ENCODE assay signal across 8 cellular contexts in genomic region chr19:13881692-13882418, GRCh38. TPM values are rescaled to one million over a fixed set of nuclear protein-coding genes. Genes with fewer than 3 reads are reported as not detected.
DNase-seq lines count a peak whose midpoint lies in the region; ATAC-seq, FAIRE-seq and TF ChIP-seq lines count a peak whose summit lies in the region.

No MANE protein-coding gene starts in this region.

- WGBS in mesodermal cell (ENCODE audit: insufficient coverage in 2 of 2), 2 experiments, result 75 to 76% methylated on average over 10 to 15 of the region's 17 CpGs

- peak overlapping the region; percentile 88; the same call in 1 of the 2 replicates for H2AFZ ChIP-seq in MM.1S (ENCODE audit: low read length)

- DNase-seq in CD8-positive, alpha-beta memory T cell, result peak in 4 of 5 donors; percentile 29 to 70 (median 34)
- DNase-seq in MM.1S, result no peak
- no peak for DNase-seq in activated naive CD8-positive, alpha-beta T cell treated with anti-CD3 and anti-CD28 coated beads for 36 hours
- DNase-seq in urothelium cell line (ENCODE audit: low spot score), result peak; percentile 40
- no peak for DNase-seq in omental fat pad (ENCODE audit: low spot score)
- no peak for DNase-seq in NK-92 treated with Interleukin-12 subunit alpha and Interleukin-12 subunit beta, amount 100 ng/mL, for 24 hours (lab: John Stamatoyannopoulos, UW)

- peak overlapping the region; percentile 47 to 83 (median 72) for H3K4me3 Mint-ChIP-seq in CD8-positive, alpha-beta memory T cell
- peak overlapping the region; percentile 26 for H3K4me3 Mint-ChIP-seq in activated naive CD8-positive, alpha-beta T cell treated with anti-CD3 and anti-CD28 coated beads for 36 hours

- no peaks in the 10 kb centered on the region for H3K9me3 Mint-ChIP-seq in CD8-positive, alpha-beta memory T cell
- H3K9me3 Mint-ChIP-seq in activated naive CD8-positive, alpha-beta T cell treated with anti-CD3 and anti-CD28 coated beads for 36 hours, result no peaks in the 10 kb centered on the region

- peaks cover 62% of the 10 kb centered on the region for H3K4me1 ChIP-seq in CD8-positive, alpha-beta memory T cell (ENCODE audit: insufficient read depth, low read length)
- H3K4me1 ChIP-seq in MM.1S (ENCODE audit: low read length), result peaks cover 33% of the 10 kb centered on the region
- peaks cover 16% of the 10 kb centered on the region for H3K4me1 ChIP-seq in mesodermal cell (ENCODE audit: control insufficient read depth, insufficient read depth, low read length, poor library complexity, severe bottlenecking)

- ATAC-seq in omental fat pad (ENCODE audit: low FRiP score) (no peak), GM21447 (IDR thresholded peaks at IDR 0.05; ENCODE audit: unreplicated experiment) (no peak)

- peaks cover 42 to 64% (median 48%) of the 10 kb centered on the region in 3 donors for H3K4me1 Mint-ChIP-seq in CD8-positive, alpha-beta memory T cell
- H3K4me1 Mint-ChIP-seq in activated naive CD8-positive, alpha-beta T cell treated with anti-CD3 and anti-CD28 coated beads for 36 hours, result peaks cover 30% of the 10 kb centered on the region

- no peaks in the 10 kb centered on the region for H3K36me3 ChIP-seq in CD8-positive, alpha-beta memory T cell (ENCODE audit: insufficient read depth, low read length)
- H3K36me3 ChIP-seq in MM.1S (replicated peaks; ENCODE audit: insufficient read depth, low read length) (no peaks in the 10 kb centered on the region), mesodermal cell (ENCODE audit: control insufficient read depth, insufficient read depth, low read length) (no peaks in the 10 kb centered on the region)

- H3F3A ChIP-seq in MM.1S (ENCODE audit: insufficient read depth, low read length), result no peaks in the 10 kb centered on the region

- FAIRE-seq in urothelium cell line (lab: Jason Lieb, UNC), result no peak

- no peaks in the 10 kb centered on the region for H3K9me3 ChIP-seq in CD8-positive, alpha-beta memory T cell (ENCODE audit: low read length)
- H3K9me3 ChIP-seq in MM.1S (replicated peaks; ENCODE audit: insufficient read depth, low read length) (no peaks in the 10 kb centered on the region), mesodermal cell (ENCODE audit: control insufficient read depth, low read length) (no peaks in the 10 kb centered on the region)

- CTCF ChIA-PET in CD8-positive, alpha-beta memory T cell (lab: Charles Lee), result interaction anchor here (0.7 to 5.4 kb wide), 15 partner anchors 16 to 467 kb away, joined by 3 to 35 read pairs (median 4); partner anchors contain the start of genes ASF1B, IL27RA and MISP3

- POLR2A ChIA-PET in CD8-positive, alpha-beta memory T cell (lab: Charles Lee), result interaction anchor here (0.6 to 1.9 kb wide), 4 partner anchors 108 to 286 kb away, joined by 3 to 6 read pairs (median 6); partner anchors contain the start of gene IL27RA

- H3K27me3 ChIP-seq in CD8-positive, alpha-beta memory T cell (ENCODE audit: insufficient read depth, low read length, poor library complexity, severe bottlenecking), result no peaks in the 10 kb centered on the region
- peaks cover 14% of the 10 kb centered on the region for H3K27me3 ChIP-seq in MM.1S (replicated peaks; ENCODE audit: insufficient read depth, low read length)

- no peaks in the 10 kb centered on the region for H3K9me2 ChIP-seq in MM.1S (replicated peaks; ENCODE audit: insufficient read depth, low read length)

- H3K4me3 ChIP-seq in CD8-positive, alpha-beta memory T cell (ENCODE audit: low read length), result peak overlapping the region; percentile 52
- H3K4me3 ChIP-seq in MM.1S (ENCODE audit: low read length) (no peak overlapping the region), mesodermal cell (ENCODE audit: extremely low read depth, insufficient read depth, low read length, poor library complexity, severe bottlenecking) (no peak overlapping the region)

- TF ChIP-seq CTCF in MM.1S (IDR thresholded peaks at IDR 0.05; ENCODE audit: low read length), result no peak
- no peak for TF ChIP-seq CTCF in omental fat pad (IDR thresholded peaks at IDR 0.05)

- peak overlapping the region; percentile 26 to 91 (median 90) for H3K27ac Mint-ChIP-seq in CD8-positive, alpha-beta memory T cell
- H3K27ac Mint-ChIP-seq in activated naive CD8-positive, alpha-beta T cell treated with anti-CD3 and anti-CD28 coated beads for 36 hours, result peak overlapping the region; percentile 66

- H3K4me2 ChIP-seq in MM.1S (ENCODE audit: low read depth, low read length), result peak overlapping the region; percentile 98; the same call in 1 of the 2 replicates

- no peaks in the 10 kb centered on the region for H3K79me2 ChIP-seq in MM.1S (ENCODE audit: low read length)

- H4K20me1 ChIP-seq in MM.1S (ENCODE audit: insufficient read depth, low read length), result no peaks in the 10 kb centered on the region

- no peaks in the 10 kb centered on the region for H3K27me3 Mint-ChIP-seq in CD8-positive, alpha-beta memory T cell
- H3K27me3 Mint-ChIP-seq in activated naive CD8-positive, alpha-beta T cell treated with anti-CD3 and anti-CD28 coated beads for 36 hours, result no peaks in the 10 kb centered on the region

- peak overlapping the region; percentile 19; the same call in 1 of the 2 replicates for H3K9ac ChIP-seq in MM.1S (ENCODE audit: low read length)

- no peaks in the 10 kb centered on the region for H3K36me3 Mint-ChIP-seq in CD8-positive, alpha-beta memory T cell
- H3K36me3 Mint-ChIP-seq in activated naive CD8-positive, alpha-beta T cell treated with anti-CD3 and anti-CD28 coated beads for 36 hours, result no peaks in the 10 kb centered on the region

- no peak overlapping the region for H3K27ac ChIP-seq in CD8-positive, alpha-beta memory T cell (ENCODE audit: low read depth, low read length)
- H3K27ac ChIP-seq in MM.1S (ENCODE audit: low read length) (peak overlapping the region; percentile 37; the same call in 1 of the 2 replicates), mesodermal cell (ENCODE audit: low read depth, low read length, severe bottlenecking) (peak overlapping the region; percentile 77)

RNA-seq across cellular contexts. Expression of gene NANOS3, which starts 4.9 kb away (rescaled TPM):
- total RNA-seq in CD8-positive, alpha-beta memory T cell, result 1 to 10 TPM in 1 of 2 experiments, under 1 TPM in 1; 0.90 to 1.5 TPM
- polyA plus RNA-seq in CD8-positive, alpha-beta memory T cell, result not detected
- under 1 TPM; 0.70 to 0.80 TPM for total RNA-seq in activated naive CD8-positive, alpha-beta T cell treated with anti-CD3 and anti-CD28 coated beads for 36 hours
- 3.8 TPM for polyA plus RNA-seq in mesodermal cell (2013, experiment 1 of 2)
- 2.2 TPM for polyA plus RNA-seq in mesodermal cell (2013, experiment 2 of 2)
- not detected for total RNA-seq in omental fat pad

RNA-seq across cellular contexts. Expression of gene BRME1, which starts 24.1 kb away (rescaled TPM):
- total RNA-seq in CD8-positive, alpha-beta memory T cell, result 1 to 10 TPM; 6.8 to 8.2 TPM
- 3.5 TPM for polyA plus RNA-seq in CD8-positive, alpha-beta memory T cell
- total RNA-seq in activated naive CD8-positive, alpha-beta T cell treated with anti-CD3 and anti-CD28 coated beads for 36 hours, result 1 to 10 TPM; 6.9 to 7.3 TPM
- polyA plus RNA-seq in mesodermal cell (2013, experiment 1 of 2), result 1.9 TPM
- 1.7 TPM for polyA plus RNA-seq in mesodermal cell (2013, experiment 2 of 2)
- under 1 TPM in 2 of 4 donors, not detected in 2; 0.46 to 0.95 TPM for total RNA-seq in omental fat pad

RNA-seq across cellular contexts. Expression of gene CC2D1A, which starts 24.1 kb away (rescaled TPM):
- total RNA-seq in CD8-positive, alpha-beta memory T cell, result 10 to 100 TPM; 30.8 to 31.0 TPM
- 15.3 TPM for polyA plus RNA-seq in CD8-positive, alpha-beta memory T cell
- total RNA-seq in activated naive CD8-positive, alpha-beta T cell treated with anti-CD3 and anti-CD28 coated beads for 36 hours, result 10 to 100 TPM; 24.4 to 25.0 TPM
- 23.7 TPM for polyA plus RNA-seq in mesodermal cell (2013, experiment 1 of 2)
- 18.6 TPM for polyA plus RNA-seq in mesodermal cell (2013, experiment 2 of 2)
- total RNA-seq in omental fat pad, result 10 to 100 TPM; 12.3 to 24.9 (median 15.6) TPM

RNA-seq across cellular contexts. Expression of gene PODNL1, which starts 56.4 kb away (rescaled TPM):
- total RNA-seq in CD8-positive, alpha-beta memory T cell, result under 1 TPM in 1 of 2 experiments, not detected in 1; 0.24 TPM
- not detected for polyA plus RNA-seq in CD8-positive, alpha-beta memory T cell
- not detected for total RNA-seq in activated naive CD8-positive, alpha-beta T cell treated with anti-CD3 and anti-CD28 coated beads for 36 hours
- polyA plus RNA-seq in mesodermal cell (2013, experiment 1 of 2), result 1.2 TPM
- 2.5 TPM for polyA plus RNA-seq in mesodermal cell (2013, experiment 2 of 2)
- not detected for total RNA-seq in omental fat pad

Comparison
In these comparisons a context has a peak if more than half of its experiments do, and no peak if none do; other contexts are left out.
1. DNase-seq: peak in CD8-positive, alpha-beta memory T cell (4 of 5) and urothelium cell line (single experiment); none in MM.1S (single experiment), activated naive CD8-positive, alpha-beta T cell treated with anti-CD3 and anti-CD28 coated beads for 36 hours (single experiment), omental fat pad (single experiment) and NK-92 treated with Interleukin-12 subunit alpha and Interleukin-12 subunit beta, amount 100 ng/mL, for 24 hours (single experiment).
2. RNA of gene BRME1, which starts 24.1 kb away (total RNA-seq): 6.8 to 8.2 TPM in CD8-positive, alpha-beta memory T cell and 6.9 to 7.3 TPM in activated naive CD8-positive, alpha-beta T cell treated with anti-CD3 and anti-CD28 coated beads for 36 hours; 0.46 to 0.95 TPM in omental fat pad; every median in the first group is over 4 times any median in the second.